ENCODE assay signal across 15 cellular contexts in genomic region chr9:119298076-119298853, GRCh38.
DNase-seq lines count a peak whose midpoint lies in the region; ATAC-seq and TF ChIP-seq lines count a peak whose summit lies in the region.
"Had no signal": no experiment of that assay in that cellular context is flagged by ENCODE, and none has a peak within 500 bp of the region (broad histone marks: within the 10 kb centered on the region; RNA-seq: fewer than 3 reads in every experiment).

No MANE protein-coding gene starts in this region.

- DNase-seq in RPMI8226 = peak; percentile 31
- DNase-seq in 8988T = no peak
- no peak for DNase-seq in dedifferentiated amniotic fluid mesenchymal stem cell (ENCODE audit: extremely low spot score)
- DNase-seq in right atrium auricular region (ENCODE audit: low spot score) = no peak
- DNase-seq in upper lobe of right lung = no peak
- DNase-seq: activated CD4-positive, alpha-beta T cell treated with anti-CD3 and anti-CD28 coated beads, Interleukin-2, amount 50 U/mL, for 1 hour; CD4-positive, CD25-positive, alpha-beta regulatory T cell; effector memory CD4-positive, alpha-beta T cell; hypothalamus; NCI-H146; stimulated activated naive CD8-positive, alpha-beta T cell treated with anti-CD3 and anti-CD28 coated beads, Interleukin-15, Interleukin-2, amounts not matched to agents 100 U/mL and 50 U/mL, for 24 hours had no signal

- H3K4me1 ChIP-seq in right atrium auricular region = no peaks in the 10 kb centered on the region
- H3K4me1 ChIP-seq in upper lobe of right lung = no peaks in the 10 kb centered on the region
- H3K4me1 ChIP-seq: SJSA1 had no signal

- TF ChIP-seq CTCF in right atrium auricular region (IDR thresholded peaks at IDR 0.05) (no peak), upper lobe of right lung (IDR thresholded peaks at IDR 0.05) (no peak)

- H3K27ac ChIP-seq in right atrium auricular region (no peak overlapping the region), upper lobe of right lung (no peak overlapping the region)
- H3K27ac ChIP-seq: SJSA1 had no signal

- intact Hi-C loops in upper lobe of right lung (cut with DNase I) = no loop called here

- H3K36me3 ChIP-seq in right atrium auricular region (no peaks in the 10 kb centered on the region), upper lobe of right lung (no peaks in the 10 kb centered on the region)
- H3K36me3 ChIP-seq: SJSA1 had no signal

- H3K9me3 ChIP-seq in right atrium auricular region = no peaks in the 10 kb centered on the region
- no peaks in the 10 kb centered on the region for H3K9me3 ChIP-seq in upper lobe of right lung
- H3K9me3 ChIP-seq: SJSA1 had no signal

- H3K4me3 ChIP-seq in right atrium auricular region = no peak overlapping the region
- no peak overlapping the region for H3K4me3 ChIP-seq in upper lobe of right lung
- H3K4me3 ChIP-seq: SJSA1 had no signal

- no peaks in the 10 kb centered on the region for H3K27me3 ChIP-seq in right atrium auricular region
- no peaks in the 10 kb centered on the region for H3K27me3 ChIP-seq in upper lobe of right lung
- H3K27me3 ChIP-seq: SJSA1 had no signal

- ATAC-seq in GM18858 (IDR thresholded peaks at IDR 0.05; ENCODE audit: unreplicated experiment) (peak; percentile 98), GM21576 (IDR thresholded peaks at IDR 0.05; ENCODE audit: unreplicated experiment) (peak; percentile 93), HG03139 (IDR thresholded peaks at IDR 0.05; ENCODE audit: unreplicated experiment) (peak; percentile 90), upper lobe of right lung (no peak)
- ATAC-seq: stimulated activated naive CD8-positive, alpha-beta T cell treated with anti-CD3 and anti-CD28 coated beads, Interleukin-15, Interleukin-2, amounts not matched to agents 100 U/mL and 50 U/mL, for 24 hours had no signal
